Comparison of ENCODE assay signal across 25 cellular contexts in the genomic region with DNA sequence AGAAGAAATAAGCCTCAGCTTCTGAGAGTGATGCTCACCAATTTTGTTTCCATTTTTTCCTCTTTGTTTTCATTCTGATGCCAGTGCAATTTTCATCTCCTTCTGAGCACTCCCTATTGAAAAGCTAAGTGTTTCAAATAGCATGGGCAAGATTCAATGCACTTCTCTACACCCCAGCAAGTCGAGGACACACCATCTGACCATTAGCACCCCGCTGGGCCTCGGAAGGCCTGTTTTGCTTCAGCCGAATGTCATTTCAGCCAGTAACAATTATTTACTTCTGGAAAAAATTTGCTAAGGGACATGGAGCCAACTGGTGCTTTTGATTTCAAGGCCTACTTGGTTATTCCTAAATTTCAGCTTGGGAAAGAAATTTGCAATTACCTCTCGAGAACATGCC.
"Had no signal": no experiment of that assay in that cellular context is flagged by ENCODE, and none has a peak within 500 bp of the region (broad histone marks: within the 10 kb centered on the region; RNA-seq: fewer than 3 reads in every experiment).

No MANE protein-coding gene starts in this region.

- H3K36me3 Mint-ChIP-seq: mesothelial cell of epicardium; naive B cell; natural killer cell; stimulated activated memory B cell treated with anti-CD40 and anti-IgM and Interleukin-4, amounts not matched to agents 10 μg/mL and 1 μg/mL and 100 μg/mL, for 72 hours; type B pancreatic cell had no signal

- H3K4me1 ChIP-seq: left ventricle myocardium inferior, right atrium auricular region, right lobe of liver, stomach, suprapubic skin, uterus had no signal

- H3K27ac Mint-ChIP-seq: mesothelial cell of epicardium; naive B cell; natural killer cell; nephron progenitor cell; progenitor cell of endocrine pancreas; stimulated activated memory B cell treated with anti-CD40 and anti-IgM and Interleukin-4, amounts not matched to agents 10 μg/mL and 1 μg/mL and 100 μg/mL, for 72 hours; type B pancreatic cell had no signal

- H3K27me3 Mint-ChIP-seq: naive B cell; progenitor cell of endocrine pancreas; stimulated activated memory B cell treated with anti-CD40 and anti-IgM and Interleukin-4, amounts not matched to agents 10 μg/mL and 1 μg/mL and 100 μg/mL, for 72 hours; type B pancreatic cell had no signal

- H3K4me3 Mint-ChIP-seq: mesothelial cell of epicardium; naive B cell; natural killer cell; nephron progenitor cell; stimulated activated memory B cell treated with anti-CD40 and anti-IgM and Interleukin-4, amounts not matched to agents 10 μg/mL and 1 μg/mL and 100 μg/mL, for 72 hours; type B pancreatic cell had no signal

- H3K4me3 ChIP-seq: left ventricle myocardium inferior, lung, ovary, right atrium auricular region, right lobe of liver, smooth muscle cell, stomach, suprapubic skin, thoracic aorta, tibial artery, uterus had no signal

- H3K9me3 ChIP-seq: left ventricle myocardium inferior, ovary, right atrium auricular region, right lobe of liver, stomach, suprapubic skin, thoracic aorta, tibial artery, uterus had no signal

- H3K4me2 ChIP-seq: smooth muscle cell had no signal

- H3K27me3 ChIP-seq: ovary, right atrium auricular region, right lobe of liver, stomach, suprapubic skin, tibial artery, uterus had no signal

- H3K4me1 Mint-ChIP-seq: mesothelial cell of epicardium; naive B cell; natural killer cell; stimulated activated memory B cell treated with anti-CD40 and anti-IgM and Interleukin-4, amounts not matched to agents 10 μg/mL and 1 μg/mL and 100 μg/mL, for 72 hours had no signal

- H3K27ac ChIP-seq: left ventricle myocardium inferior, ovary, right atrium auricular region, right lobe of liver, stomach, suprapubic skin, thoracic aorta, tibial artery, uterus had no signal

- DNase-seq: islet precursor cell; left ventricle myocardium inferior; mesendoderm; naive B cell; natural killer cell; nephron progenitor cell; ovary; right lobe of liver; stimulated activated CD4-positive, alpha-beta T cell treated with anti-CD3 and anti-CD28 coated beads, Interleukin-1b, Interleukin-23, amount 100 ng/mL, for 48 hours; stimulated activated CD4-positive, alpha-beta T cell treated with anti-CD3 and anti-CD28 coated beads, Interleukin-2, amount 100 ng/mL, for 48 hours; stimulated activated CD4-positive, alpha-beta T cell treated with anti-CD3 and anti-CD28 coated beads, Interleukin-4, amount 100 ng/mL, for 4 hours; stimulated activated CD8-positive, alpha-beta memory T cell treated with anti-CD3 and anti-CD28 coated beads, Interleukin-4, amount 100 ng/mL, for 48 hours; stimulated activated naive CD4-positive, alpha-beta T cell treated with Interleukin-2 at 50 U/mL for 16 hours; stomach; tibial artery; uterus had no signal

- ATAC-seq: natural killer cell; right lobe of liver; stimulated activated memory B cell treated with anti-CD40 and anti-IgM and Interleukin-4, amounts not matched to agents 10 μg/mL and 1 μg/mL and 100 μg/mL, for 72 hours had no signal

- H3K9me3 Mint-ChIP-seq: naive B cell; natural killer cell; stimulated activated memory B cell treated with anti-CD40 and anti-IgM and Interleukin-4, amounts not matched to agents 10 μg/mL and 1 μg/mL and 100 μg/mL, for 72 hours had no signal

- H3K36me3 ChIP-seq: left ventricle myocardium inferior, ovary, right atrium auricular region, right lobe of liver, stomach, suprapubic skin, thoracic aorta, tibial artery, uterus had no signal
